In genomic region chr11:128532571-128533091, GRCh38 we compare ENCODE assay signal across 18 cellular contexts. TPM values are rescaled to one million over a fixed set of nuclear protein-coding genes. Genes with fewer than 3 reads are reported as not detected.
DNase-seq lines count a peak whose midpoint lies in the region; ATAC-seq, FAIRE-seq and TF ChIP-seq lines count a peak whose summit lies in the region.
"Had no signal": no experiment of that assay in that cellular context is flagged by ENCODE, and none has a peak within 500 bp of the region (broad histone marks: within the 10 kb centered on the region; RNA-seq: fewer than 3 reads in every experiment).

No MANE protein-coding gene starts in this region.

- no peak overlapping the region for H4K8ac ChIP-seq in H1 (ENCODE audit: extremely low read depth, insufficient read depth, low read length)

- no peak overlapping the region for H3K14ac ChIP-seq in H1 (ENCODE audit: insufficient read length)

- TF ChIP-seq EP300 in H1 (IDR thresholded peaks at IDR 0.05; ENCODE audit: borderline replicate concordance in 1 of 2, low read depth in 2 of 2, low read length in 2 of 2): peak in 1 of 2 experiments; percentile 53; a peak in 1 of 3 replicates

- H3K4me3 ChIP-seq in H1 (ENCODE audit: extremely low read depth in 1 of 4, insufficient read depth in 2 of 4, low read depth in 3 of 4, low read length in 4 of 4) (peak overlapping the region in 2 of 4 experiments; percentile 22 to 53; a peak in 3 of 8 replicates), mesodermal cell (ENCODE audit: extremely low read depth, insufficient read depth, low read length, poor library complexity, severe bottlenecking) (no peak overlapping the region)
- H3K4me3 ChIP-seq: GM12878, right lobe of liver had no signal

- H2BK5ac ChIP-seq in H1 (ENCODE audit: low read depth, low read length): no peak overlapping the region; the same call in 1 of the 2 replicates

- H3K23me2 ChIP-seq in H1 (ENCODE audit: low read depth, low read length): 0 out of 2 replicates have a peak, but pooled peaks cover 2% of the 10 kb centered on the region

- no peak for TF ChIP-seq RAD21 in H1 (IDR thresholded peaks at IDR 0.05 in 1 of 2, conservative IDR thresholded peaks at IDR 0.05 in 1 of 2; ENCODE audit: low read depth in 2 of 2, low read length in 2 of 2)

- H3K4me1 ChIP-seq in ES-I3 (ENCODE audit: insufficient read depth, low read length): peaks cover 25% of the 10 kb centered on the region
- peaks cover 6 to 19% (median 12%) of the 10 kb centered on the region in 4 experiments; a peak in 6 of 7 replicates for H3K4me1 ChIP-seq in H1 (replicated peaks in 1 of 4; ENCODE audit: control insufficient read depth in 3 of 4, insufficient read depth in 4 of 4, low read length in 3 of 4)
- no peaks in the 10 kb centered on the region for H3K4me1 ChIP-seq in mesodermal cell (ENCODE audit: control insufficient read depth, insufficient read depth, low read length, poor library complexity, severe bottlenecking)

- H3K9me3 ChIP-seq in ES-I3 (ENCODE audit: control insufficient read depth, insufficient read depth, low read length): no peaks in the 10 kb centered on the region
- no peaks in the 10 kb centered on the region for H3K9me3 ChIP-seq in H1 (ENCODE audit: insufficient read depth in 2 of 2, low read depth in 1 of 2, low read length in 1 of 2)
- no peaks in the 10 kb centered on the region for H3K9me3 ChIP-seq in mesodermal cell (ENCODE audit: control insufficient read depth, low read length)
- H3K9me3 ChIP-seq: right lobe of liver had no signal

- no peaks in the 10 kb centered on the region for H3K79me1 ChIP-seq in H1 (ENCODE audit: low read depth, low read length)

- CTCF ChIA-PET in H1 (lab: Charles Lee; ENCODE audit: partially characterized antibody): interaction anchor here (0.6 to 1.8 kb wide), 5 partner anchors 21 to 875 kb away, joined by 3 to 5 read pairs (median 4); no protein-coding TSS in a partner anchor

- peaks cover 0 to 6% of the 10 kb centered on the region in 2 experiments for H4K20me1 ChIP-seq in H1 (replicated peaks in 1 of 2; ENCODE audit: control insufficient read depth in 1 of 2, insufficient read depth in 2 of 2, low read length in 2 of 2)

- peaks cover 3 to 54% (median 26%) of the 10 kb centered on the region in 4 experiments; a peak in 6 of 7 replicates for H3K27me3 ChIP-seq in H1 (replicated peaks in 1 of 4; ENCODE audit: control insufficient read depth in 3 of 4, extremely low read depth in 1 of 4, insufficient read depth in 3 of 4, low read length in 3 of 4)
- H3K27me3 ChIP-seq: right lobe of liver had no signal

- H2AFZ ChIP-seq in H1 (ENCODE audit: low read length): no peak overlapping the region

- no peak overlapping the region for H4K5ac ChIP-seq in H1 (ENCODE audit: insufficient read length, low read depth, low read length)

- H3K27ac ChIP-seq in H1 (ENCODE audit: low read depth, low read length): no peak overlapping the region
- peak overlapping the region; percentile 63 for H3K27ac ChIP-seq in mesodermal cell (ENCODE audit: low read depth, low read length, severe bottlenecking)
- H3K27ac ChIP-seq: right lobe of liver had no signal

- H3K79me2 ChIP-seq in H1 (ENCODE audit: control insufficient read depth in 1 of 2, insufficient read depth in 2 of 2, low read length in 2 of 2): no peaks in the 10 kb centered on the region

- H2BK12ac ChIP-seq in H1 (ENCODE audit: low read depth, low read length): no peak overlapping the region

- no peak overlapping the region for H3K23ac ChIP-seq in H1 (ENCODE audit: insufficient read length)

- H2BK120ac ChIP-seq in H1 (replicated peaks; ENCODE audit: low read depth, low read length): no peak overlapping the region

- no peak overlapping the region for H4K91ac ChIP-seq in H1 (replicated peaks; ENCODE audit: insufficient read length, low read length)

- H3K9ac ChIP-seq in ES-I3 (ENCODE audit: low read depth, low read length) (peak overlapping the region; percentile 5; the same call in 1 of the 2 replicates), H1 (replicated peaks in 1 of 4; ENCODE audit: extremely low read depth in 1 of 4, low read depth in 3 of 4, low read length in 3 of 4) (peak overlapping the region in 1 of 4 experiments; percentile 48; a peak in 1 of 7 replicates)

- DNase-seq in NCI-H146 (lab: John Stamatoyannopoulos, UW): peak; percentile 96
- DNase-seq in H1 (ENCODE audit: low read depth in 1 of 2, low spot score in 2 of 2): peak in 1 of 2 experiments; percentile 34
- no peak for DNase-seq in islet precursor cell
- DNase-seq in LoVo (ENCODE audit: low spot score): no peak
- DNase-seq: activated CD8-positive, alpha-beta T cell treated with anti-CD3 and anti-CD28 coated beads, Interleukin-2, amount 10 ng/mL, durations not matched to agents 7 days and 5 days; foreskin fibroblast; GOT3; immature natural killer cell; NCI-H1930; NCI-H524 treated with DMSO at 0.1 percent for 48 hours had no signal

- no peak overlapping the region for H2BK15ac ChIP-seq in H1 (ENCODE audit: low read length)

- ATAC-seq in GM21528 (IDR thresholded peaks at IDR 0.05; ENCODE audit: low FRiP score, unreplicated experiment) (no peak), GM19324 (IDR thresholded peaks at IDR 0.05; ENCODE audit: low FRiP score, unreplicated experiment) (no peak)
- ATAC-seq: activated CD8-positive, alpha-beta T cell treated with anti-CD3 and anti-CD28 coated beads, Interleukin-2, amount 10 ng/mL, durations not matched to agents 7 days and 5 days; GM12878 had no signal

- 5% methylated on average over 6 of the region's 6 CpGs; no CpG with 5 or more reads in 1 of the 2 experiments for WGBS in H1 (ENCODE audit: extremely low coverage in 1 of 2, insufficient coverage in 1 of 2, insufficient read length in 1 of 2, insufficient replicate concordance in 2 of 2, low coverage in 1 of 2, low lambda C conversion rate in 2 of 2, missing lambda C conversion rate in 1 of 2), 2 experiments
- 11 to 20% methylated on average over 2 of the region's 6 CpGs for WGBS in mesodermal cell (ENCODE audit: insufficient coverage in 2 of 2), 2 experiments

- H3K4ac ChIP-seq in H1 (replicated peaks; ENCODE audit: insufficient read length, low read depth, low read length): no peak overlapping the region

- POLR2A ChIA-PET in H1 (lab: Charles Lee; ENCODE audit: partially characterized antibody): interaction anchor here (1.0 to 1.5 kb wide), 4 partner anchors 12 to 289 kb away, joined by 3 to 8 read pairs (median 4); no protein-coding TSS in a partner anchor

- H3K56ac ChIP-seq in H1 (replicated peaks; ENCODE audit: insufficient read length, low read depth, low read length): no peak overlapping the region

- no peak overlapping the region for H3K18ac ChIP-seq in H1 (ENCODE audit: extremely low read depth, low read length)

- TF ChIP-seq CTCF in H1 (IDR thresholded peaks at IDR 0.05; ENCODE audit: control extremely low read depth in 1 of 3, insufficient read depth in 1 of 3, low read depth in 1 of 3, low read length in 3 of 3): no peak

- no peak for TF ChIP-seq POLR2A in H1 (IDR thresholded peaks at IDR 0.05; ENCODE audit: control extremely low read depth in 1 of 2, low read depth in 2 of 2, low read length in 2 of 2)

- no peaks in the 10 kb centered on the region for H3K36me3 ChIP-seq in ES-I3 (ENCODE audit: insufficient read depth, low read length)
- no peaks in the 10 kb centered on the region for H3K36me3 ChIP-seq in H1 (ENCODE audit: control insufficient read depth in 2 of 4, insufficient read depth in 4 of 4, low read length in 3 of 4)
- no peaks in the 10 kb centered on the region for H3K36me3 ChIP-seq in mesodermal cell (ENCODE audit: control insufficient read depth, insufficient read depth, low read length)
- H3K36me3 ChIP-seq: right lobe of liver had no signal

- H2BK20ac ChIP-seq in H1 (ENCODE audit: low read length): no peak overlapping the region

- peak overlapping the region; percentile 74 to 88 for H3K4me2 ChIP-seq in H1 (ENCODE audit: insufficient read depth in 1 of 2, low read depth in 2 of 2, low read length in 2 of 2)

- FAIRE-seq in H1 (lab: Jason Lieb, UNC): peak; percentile 88
- FAIRE-seq: G401.6, GM12878, RCC 7860 had no signal

- no peak overlapping the region for H2AK5ac ChIP-seq in H1 (ENCODE audit: low read depth, low read length)

TF ChIP-seq in H1, 55 proteins besides CTCF, POLR2A, EP300 and RAD21 (continues in another document):
- peak; percentile 63; the same call in 1 of the 2 replicates for TF ChIP-seq USF2 (IDR thresholded peaks at IDR 0.05; ENCODE audit: low read length)
- no peak for TF ChIP-seq JUND (IDR thresholded peaks at IDR 0.05; ENCODE audit: low read length)
- TF ChIP-seq TAF1 (IDR thresholded peaks at IDR 0.05; ENCODE audit: low read depth, low read length): 0 out of 2 replicates have a peak, but pooled peaks have one; percentile 16
- peak; percentile 8 for TF ChIP-seq RNF2 (IDR thresholded peaks at IDR 0.05; ENCODE audit: borderline replicate concordance, low read depth, low read length, missing control alignments, poor library complexity, severe bottlenecking)
- TF ChIP-seq E2F6 (IDR thresholded peaks at IDR 0.05): peak; percentile 36; the same call in 1 of the 2 replicates
- TF ChIP-seq SIN3A (conservative IDR thresholded peaks at IDR 0.05 in 1 of 2, IDR thresholded peaks at IDR 0.05 in 1 of 2; ENCODE audit: low read depth in 1 of 2, low read length in 2 of 2): peak; percentile 77 to 81; a peak in 2 of 4 replicates

RNA-seq across cellular contexts. Expression of gene ETS1, which starts 54.7 kb away (rescaled TPM):
- total RNA-seq in H1 (2021; fragmentation: NEBNext Ultra II Directional; extraction: Animal tissue kit (Norgen Biotek cat#: 25700)): 33.7 and 35.3 TPM in 2 replicates
- polyA plus RNA-seq in H1 (2011; rRNA removed): 10.0 and 10.7 TPM in 2 replicates
- polyA plus RNA-seq in H1 (2011; cell fraction: cytosol; rRNA removed): 10.7 TPM
- polyA plus RNA-seq in H1 (2011; cell fraction: nucleus; rRNA removed): 9.4 TPM
- polyA plus RNA-seq in H1 (2012, experiment 1 of 2): 10.8 to 21.3 TPM (median 13.8 TPM) in 4 replicates
- 2.2 TPM for polyA plus RNA-seq in H1 (2012, experiment 2 of 2)
- polyA plus RNA-seq in H1 (2013, experiment 1 of 2): 19.4 TPM
- 18.6 TPM for polyA plus RNA-seq in H1 (2013, experiment 2 of 2)
- polyA minus RNA-seq in H1 (2011; rRNA and poly(A)+ RNA removed): 23.9 and 26.2 TPM in 2 replicates
- polyA minus RNA-seq in H1 (2011; cell fraction: cytosol; rRNA and poly(A)+ RNA removed): 8.1 TPM
- 26.0 TPM for polyA minus RNA-seq in H1 (2011; cell fraction: nucleus; rRNA and poly(A)+ RNA removed)
- 90.5 TPM for polyA plus RNA-seq in mesodermal cell (2013, experiment 1 of 2)
- 75.7 TPM for polyA plus RNA-seq in mesodermal cell (2013, experiment 2 of 2)
